In the genomic region with DNA sequence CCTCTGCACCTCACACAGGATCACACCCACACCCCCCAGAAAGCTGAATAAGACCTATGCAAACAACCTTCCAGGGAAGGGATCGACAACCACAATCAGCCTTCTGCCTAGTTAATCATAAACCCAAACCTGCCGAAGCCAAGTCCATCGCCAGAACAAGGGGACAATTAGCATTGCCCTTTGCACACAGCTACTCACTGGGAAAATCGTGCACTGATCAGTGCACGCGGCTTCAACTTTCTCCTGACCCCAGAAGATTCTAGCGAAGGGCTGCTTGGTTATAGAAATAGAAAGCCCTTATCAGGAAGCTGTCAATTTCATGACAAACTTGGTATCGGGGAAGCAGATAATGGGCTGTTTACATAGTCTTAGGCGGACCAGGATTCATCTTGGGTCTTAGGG, we compare ENCODE assay signal across 21 cellular contexts. TPM values are rescaled to one million over a fixed set of nuclear protein-coding genes. Genes with fewer than 3 reads are reported as not detected.
DNase-seq lines count a peak whose midpoint lies in the region; ATAC-seq and TF ChIP-seq lines count a peak whose summit lies in the region.
"Had no signal": no experiment of that assay in that cellular context is flagged by ENCODE, and none has a peak within 500 bp of the region (broad histone marks: within the 10 kb centered on the region; RNA-seq: fewer than 3 reads in every experiment).

No MANE protein-coding gene starts in this region.

- no peak overlapping the region for H2BK20ac ChIP-seq in IMR-90 (ENCODE audit: low read depth, low read length)

- H2AK9ac ChIP-seq in IMR-90 (replicated peaks; ENCODE audit: low read depth, low read length, poor library complexity) = no peak overlapping the region

- in situ Hi-C loops in IMR-90 (cut with MboI; ENCODE audit: low sequenced_read_pairs) = no loop called here

- H3K27ac ChIP-seq in CD4-positive, alpha-beta T cell (ENCODE audit: low read depth, low read length) = no peak overlapping the region
- no peak overlapping the region for H3K27ac ChIP-seq in IMR-90 (ENCODE audit: insufficient read depth, low read length)
- H3K27ac ChIP-seq: parathyroid adenoma, RWPE1, thoracic aorta had no signal

- H3K79me1 ChIP-seq in IMR-90 (ENCODE audit: low read depth in 1 of 2, low read length in 2 of 2) = peaks cover 0 to 13% of the 10 kb centered on the region in 2 experiments; a peak in 1 of 4 replicates

- no peak overlapping the region for H3K4ac ChIP-seq in IMR-90 (ENCODE audit: low read depth, low read length)

- no peak overlapping the region for H2BK15ac ChIP-seq in IMR-90 (ENCODE audit: low read depth, low read length)

- H2AK5ac ChIP-seq in IMR-90 (ENCODE audit: low read depth, low read length) = peak overlapping the region; percentile 11; the same call in 1 of the 2 replicates

- no peak for ATAC-seq in CD4-positive, alpha-beta T cell (ENCODE audit: poor library complexity)
- ATAC-seq in IMR-90 (ENCODE audit: low read depth) (no peak), left ventricle myocardium superior (no peak)

- H3K4me1 ChIP-seq in IMR-90 (ENCODE audit: control insufficient read depth, insufficient read depth, low read length) = peaks cover under 1% of the 10 kb centered on the region
- H3K4me1 ChIP-seq: parathyroid adenoma had no signal

- no CpG with 5 or more reads among the region's 9 CpGs for WGBS in IMR-90 (ENCODE audit: extremely low coverage in 2 of 2, insufficient read length in 1 of 2), 2 experiments

- no peaks in the 10 kb centered on the region for H3K36me3 ChIP-seq in IMR-90 (ENCODE audit: control insufficient read depth, insufficient read depth, low read length)
- H3K36me3 ChIP-seq: thoracic aorta had no signal

- BruUV-seq in IMR-90 (replicated peaks; lab: Mats Ljungman, UMichigan) = no TSS peak

- H3K4me2 ChIP-seq in IMR-90 (ENCODE audit: low read depth, low read length) = no peak overlapping the region

- peaks cover 92% of the 10 kb centered on the region for H3K4me1 Mint-ChIP-seq in CD4-positive, alpha-beta T cell (ENCODE audit: low read depth)
- H3K4me1 Mint-ChIP-seq in nephron = peaks cover 8% of the 10 kb centered on the region
- peaks cover 74% of the 10 kb centered on the region for H3K4me1 Mint-ChIP-seq in activated CD4-positive, alpha-beta T cell treated with anti-CD3 and anti-CD28 coated beads, Interleukin-2, amount 10 ng/mL, durations not matched to agents 7 days and 5 days

- H3K27me3 Mint-ChIP-seq in CD4-positive, alpha-beta T cell = no peaks in the 10 kb centered on the region
- peaks cover 25% of the 10 kb centered on the region for H3K27me3 Mint-ChIP-seq in nephron (ENCODE audit: low read depth)
- H3K27me3 Mint-ChIP-seq in activated CD4-positive, alpha-beta T cell treated with anti-CD3 and anti-CD28 coated beads, Interleukin-2, amount 10 ng/mL, durations not matched to agents 7 days and 5 days = no peaks in the 10 kb centered on the region

- CTCF ChIA-PET in CD4-positive, alpha-beta T cell (lab: Charles Lee) = interaction anchor here (1.2 kb wide), 1 partner anchor 130 kb away, joined by 4 read pairs; no protein-coding TSS in a partner anchor
- CTCF ChIA-PET in IMR-90 (lab: Yijun Ruan, JAX) = no interaction called here
- CTCF ChIA-PET in activated CD4-positive, alpha-beta T cell treated with anti-CD3 and anti-CD28 coated beads, Interleukin-2, amount 10 ng/mL, durations not matched to agents 7 days and 5 days (lab: Charles Lee) = interaction anchor here (3.2 kb wide), 1 partner anchor 36 kb away, joined by 10 read pairs; no protein-coding TSS in a partner anchor

- H3K23ac ChIP-seq in IMR-90 (ENCODE audit: low read depth, low read length) = no peak overlapping the region

- no peak overlapping the region for H3K14ac ChIP-seq in IMR-90 (replicated peaks; ENCODE audit: low read depth, low read length)

- no peak for TF ChIP-seq RAD21 in IMR-90 (IDR thresholded peaks at IDR 0.05; ENCODE audit: low read length)

- TF ChIP-seq POLR2A in IMR-90 (IDR thresholded peaks at IDR 0.05; ENCODE audit: low read depth, low read length) = no peak

- H3K9me1 ChIP-seq in IMR-90 (ENCODE audit: insufficient read depth, low read length) = peaks cover 7% of the 10 kb centered on the region; the same call in 1 of the 2 replicates

- H4K91ac ChIP-seq in IMR-90 (ENCODE audit: insufficient read depth, low read depth, low read length) = no peak overlapping the region

- no peak overlapping the region for H2BK5ac ChIP-seq in IMR-90 (ENCODE audit: low read depth, low read length, poor library complexity, severe bottlenecking)

- H3K18ac ChIP-seq in IMR-90 (ENCODE audit: low read depth, low read length) = no peak overlapping the region

- H3K56ac ChIP-seq in IMR-90 (ENCODE audit: extremely low read depth, insufficient read depth, low read length) = no peak overlapping the region

- H2AFZ ChIP-seq in IMR-90 (replicated peaks; ENCODE audit: low read length, poor library complexity) = no peak overlapping the region
- H2AFZ ChIP-seq: parathyroid adenoma had no signal

- H3K27me3 ChIP-seq in CD4-positive, alpha-beta T cell (ENCODE audit: control insufficient read depth, insufficient read depth, low read length) = no peaks in the 10 kb centered on the region
- no peaks in the 10 kb centered on the region for H3K27me3 ChIP-seq in IMR-90 (ENCODE audit: control insufficient read depth, insufficient read depth, low read length)

- no peak overlapping the region for H3K9ac ChIP-seq in IMR-90 (ENCODE audit: low read depth, low read length)
- H3K9ac ChIP-seq: parathyroid adenoma had no signal

- intact Hi-C loops in CD4-positive, alpha-beta T cell (cut with DNase I, micrococcal nuclease) = no loop called here
- intact Hi-C loops in IMR-90 (cut with micrococcal nuclease) = no loop called here
- intact Hi-C loops in left ventricle myocardium superior (cut with micrococcal nuclease) = no loop called here

- H3K27ac Mint-ChIP-seq in CD4-positive, alpha-beta T cell = peak overlapping the region; percentile 87
- peak overlapping the region; percentile 14 to 65 (median 36) for H3K27ac Mint-ChIP-seq in nephron
- no peak overlapping the region for H3K27ac Mint-ChIP-seq in activated CD4-positive, alpha-beta T cell treated with anti-CD3 and anti-CD28 coated beads, Interleukin-2, amount 10 ng/mL, durations not matched to agents 7 days and 5 days

- no peak overlapping the region for H3K4me3 Mint-ChIP-seq in CD4-positive, alpha-beta T cell
- H3K4me3 Mint-ChIP-seq in nephron = no peak overlapping the region
- no peak overlapping the region for H3K4me3 Mint-ChIP-seq in activated CD4-positive, alpha-beta T cell treated with anti-CD3 and anti-CD28 coated beads, Interleukin-2, amount 10 ng/mL, durations not matched to agents 7 days and 5 days
- H3K4me3 Mint-ChIP-seq: T-helper 1 cell treated with Interleukin-12 subunit alpha and Interleukin-12 subunit beta and Interleukin-4 antibody, amounts not matched to agents 30 μg/mL and 1 μg/mL, for 36 hours had no signal

- no peak overlapping the region for H2BK120ac ChIP-seq in IMR-90 (ENCODE audit: low read depth, low read length)

- POLR2A ChIA-PET in CD4-positive, alpha-beta T cell (lab: Charles Lee) = interaction anchor here (1.2 to 1.3 kb wide), 2 partner anchors 8 to 22 kb away, joined by 3 to 4 read pairs; no protein-coding TSS in a partner anchor
- POLR2A ChIA-PET in IMR-90 (lab: Charles Lee; ENCODE audit: unreplicated experiment) = no interaction called here
- POLR2A ChIA-PET in activated CD4-positive, alpha-beta T cell treated with anti-CD3 and anti-CD28 coated beads, Interleukin-2, amount 10 ng/mL, durations not matched to agents 7 days and 5 days (lab: Charles Lee) = no interaction called here

- H3K36me3 Mint-ChIP-seq in CD4-positive, alpha-beta T cell (ENCODE audit: low read depth) = peaks cover 69% of the 10 kb centered on the region
- H3K36me3 Mint-ChIP-seq in nephron (ENCODE audit: low read depth) = no peaks in the 10 kb centered on the region
- peaks cover 59% of the 10 kb centered on the region for H3K36me3 Mint-ChIP-seq in activated CD4-positive, alpha-beta T cell treated with anti-CD3 and anti-CD28 coated beads, Interleukin-2, amount 10 ng/mL, durations not matched to agents 7 days and 5 days (ENCODE audit: low read depth)

- no peak overlapping the region for H4K5ac ChIP-seq in IMR-90 (ENCODE audit: low read depth, low read length)

- dilution Hi-C loops in IMR-90 (cut with HindIII; ENCODE audit: low sequenced_read_pairs, unreplicated experiment) = no loop called here

- no peaks in the 10 kb centered on the region for H3K9me3 ChIP-seq in CD4-positive, alpha-beta T cell (ENCODE audit: control insufficient read depth, low read length)
- no peaks in the 10 kb centered on the region for H3K9me3 ChIP-seq in IMR-90 (ENCODE audit: control insufficient read depth, insufficient read depth, low read length)
- H3K9me3 ChIP-seq: thoracic aorta had no signal

- H3K9me3 Mint-ChIP-seq in CD4-positive, alpha-beta T cell = no peaks in the 10 kb centered on the region
- no peaks in the 10 kb centered on the region for H3K9me3 Mint-ChIP-seq in nephron
- peaks cover 2% of the 10 kb centered on the region for H3K9me3 Mint-ChIP-seq in activated CD4-positive, alpha-beta T cell treated with anti-CD3 and anti-CD28 coated beads, Interleukin-2, amount 10 ng/mL, durations not matched to agents 7 days and 5 days
- H3K9me3 Mint-ChIP-seq: activated T-cell treated with anti-CD3 and anti-CD28 coated beads, Interleukin-2, amount 50 U/mL, for 4 hours; T-helper 1 cell treated with Interleukin-12 subunit alpha and Interleukin-12 subunit beta and Interleukin-4 antibody, amounts not matched to agents 30 μg/mL and 1 μg/mL, for 36 hours had no signal

- H3K4me3 ChIP-seq in IMR-90 (ENCODE audit: insufficient read depth, low read depth, low read length) (no peak overlapping the region), fibroblast of villous mesenchyme (ENCODE audit: low read depth, low read length) (no peak overlapping the region)
- H3K4me3 ChIP-seq: thoracic aorta had no signal

- H4K8ac ChIP-seq in IMR-90 (ENCODE audit: low read depth in 2 of 2, low read length in 2 of 2) = no peak overlapping the region

- TF ChIP-seq CTCF in CD4-positive, alpha-beta T cell (IDR thresholded peaks at IDR 0.05) = no peak
- TF ChIP-seq CTCF in IMR-90 (conservative IDR thresholded peaks at IDR 0.05; ENCODE audit: low read depth, low read length) = no peak
- TF ChIP-seq CTCF in fibroblast of villous mesenchyme (IDR thresholded peaks at IDR 0.05; ENCODE audit: insufficient read depth, low read depth, low read length) = no peak
- no peak for TF ChIP-seq CTCF in nephron (IDR thresholded peaks at IDR 0.05; ENCODE audit: unreplicated experiment in 3 of 3)

- no peak for DNase-seq in CD4-positive, alpha-beta T cell
- no peak for DNase-seq in IMR-90
- DNase-seq in fibroblast of villous mesenchyme (ENCODE audit: low read depth) = peak; percentile 20
- DNase-seq in NCI-H1694 treated with DMSO at 0.1 percent for 48 hours (lab: John Stamatoyannopoulos, UW) = no peak
- no peak for DNase-seq in left ventricle myocardium superior
- DNase-seq in activated CD4-positive, alpha-beta T cell treated with anti-CD3 and anti-CD28 coated beads, Interleukin-2, amount 10 ng/mL, durations not matched to agents 7 days and 5 days = no peak
- no peak for DNase-seq in activated CD4-positive, alpha-beta T cell treated with anti-CD3 and anti-CD28 coated beads, Interleukin-2, amount 50 U/mL, for 1 hour
- DNase-seq: activated CD4-positive, CD25-positive, alpha-beta regulatory T cell treated with anti-CD3 and anti-CD28 coated beads, Interleukin-2, amount 50 U/mL, for 72 hours; activated T-cell treated with anti-CD3 and anti-CD28 coated beads, Interleukin-2, amount 50 U/mL, for 4 hours; AML-193; anterior cingulate cortex; cortex of kidney; mesenchymal stem cell; NCI-H1105 treated with DMSO at 0.1 percent for 48 hours; NCI-H446; stimulated activated CD4-positive, alpha-beta T cell treated with anti-CD3 and anti-CD28 coated beads, Interleukin-12 subunit alpha, Interleukin-12 subunit beta, amount 100 ng/mL, for 4 hours had no signal

- no peaks in the 10 kb centered on the region for H4K20me1 ChIP-seq in IMR-90 (ENCODE audit: insufficient read depth, low read length)

RNA-seq across cellular contexts. Expression of gene RUNX1, which starts 29.5 kb away (rescaled TPM):
- total RNA-seq in CD4-positive, alpha-beta T cell = 10 to 100 TPM; 71.7 to 74.3 TPM
- total RNA-seq in IMR-90 (2012; rRNA removed) = 16.7 and 56.5 TPM in 2 replicates
- polyA plus RNA-seq in IMR-90 (2012; rRNA removed) = 34.5 and 45.0 TPM in 2 replicates
- 33.2 and 58.6 TPM in 2 replicates for polyA plus RNA-seq in IMR-90 (2012; cell fraction: cytosol; rRNA removed)
- 85.5 and 137 TPM in 2 replicates for polyA plus RNA-seq in IMR-90 (2012; cell fraction: nucleus; rRNA removed; ENCODE audit: low replicate concordance)
- total RNA-seq in fibroblast of villous mesenchyme = 21.6 and 37.4 TPM in 2 replicates
- 2.2 TPM for total RNA-seq in left ventricle myocardium superior
- 10 to 100 TPM; 52.0 to 54.0 TPM for total RNA-seq in activated CD4-positive, alpha-beta T cell treated with anti-CD3 and anti-CD28 coated beads, Interleukin-2, amount 10 ng/mL, durations not matched to agents 7 days and 5 days
